ENCODE assay signal across 8 cellular contexts in genomic region chr11:44621140-44621681, GRCh38. TPM values are rescaled to one million over a fixed set of nuclear protein-coding genes. Genes with fewer than 3 reads are reported as not detected.
A peak's percentile ranks its signal among the peaks of the same experiment; 100 is the strongest.
DNase-seq lines count a peak whose midpoint lies in the region; ATAC-seq and TF ChIP-seq lines count a peak whose summit lies in the region.

No MANE protein-coding gene starts in this region.

- peak in 1 of 2 donors; percentile 13 for TF ChIP-seq POLR2A in uterus (IDR thresholded peaks at IDR 0.05)

- H3K4me1 Mint-ChIP-seq in neural progenitor cell = peaks cover 58% of the 10 kb centered on the region

- H3K9me3 ChIP-seq in HUES48 (ENCODE audit: control insufficient read depth, insufficient read depth, low read length) = no peaks in the 10 kb centered on the region
- no peaks in the 10 kb centered on the region for H3K9me3 ChIP-seq in Panc1 (ENCODE audit: control insufficient read depth, insufficient read depth, low read depth, low read length)
- H3K9me3 ChIP-seq in neural progenitor cell (ENCODE audit: low read depth) = no peaks in the 10 kb centered on the region
- H3K9me3 ChIP-seq in uterus = no peaks in the 10 kb centered on the region

- H3K79me2 ChIP-seq in neural progenitor cell (ENCODE audit: low read depth) = no peaks in the 10 kb centered on the region

- in situ Hi-C loops in Panc1 (cut with HindIII; ENCODE audit: low pct_unique_long_range_greater_than_20kb, low sequenced_read_pairs) = no loop called here

- H3K4me3 Mint-ChIP-seq in neural progenitor cell = no peak overlapping the region

- DNase-seq in EL (peak; percentile 57), Panc1 (ENCODE audit: low read depth, low spot score) (no peak), foreskin melanocyte (peak; percentile 35), neural progenitor cell (ENCODE audit: low spot score) (peak; percentile 87), uterus (peak; percentile 72 to 82)
- DNase-seq in activated effector memory CD4-positive, alpha-beta T cell treated with anti-CD3 and anti-CD28 coated beads, Interleukin-2, amount 50 U/mL, for 16 hours = peak; percentile 86

- POLR2A ChIA-PET in Panc1 (lab: Charles Lee) = no interaction called here

- peak overlapping the region; percentile 56 for H3K4me2 ChIP-seq in neural progenitor cell

- no peak overlapping the region for H3K27ac ChIP-seq in HUES48 (ENCODE audit: low read depth, low read length)
- H3K27ac ChIP-seq in Panc1 (ENCODE audit: low read length) = no peak overlapping the region
- no peak overlapping the region for H3K27ac ChIP-seq in neural progenitor cell
- no peak overlapping the region for H3K27ac ChIP-seq in uterus

- CTCF ChIA-PET in Panc1 (lab: Charles Lee) = interaction anchor here (0.7 to 1.6 kb wide), 2 partner anchors 273 to 290 kb away, joined by 3 to 10 read pairs; no protein-coding TSS in a partner anchor

- H3K36me3 Mint-ChIP-seq in neural progenitor cell = peaks cover 2% of the 10 kb centered on the region

- H3K9ac ChIP-seq in HUES48 (ENCODE audit: low read depth, low read length) (no peak overlapping the region), neural progenitor cell (no peak overlapping the region)

- H3K4me1 ChIP-seq in HUES48 (ENCODE audit: control insufficient read depth, insufficient read depth, low read length) (no peaks in the 10 kb centered on the region; the same call in 1 of the 2 replicates), Panc1 (ENCODE audit: control insufficient read depth, insufficient read depth, low read length) (no peaks in the 10 kb centered on the region), neural progenitor cell (peaks cover 12% of the 10 kb centered on the region), uterus (no peaks in the 10 kb centered on the region)

- no TSS peak for BruUV-seq in Panc1 (replicated peaks; lab: Mats Ljungman, UMichigan)

- intact Hi-C loops in Panc1 (cut with micrococcal nuclease; ENCODE audit: unreplicated experiment) = loop anchor here (1.0 kb wide), 1 partner anchor 290 kb away; no protein-coding TSS in a partner anchor
- intact Hi-C loops in uterus (cut with DNase I; ENCODE audit: low total_unique reads) = loop anchor here (5.0 kb wide), 1 partner anchor 291 kb away; no protein-coding TSS in a partner anchor

- H3F3A ChIP-seq in neural progenitor cell (ENCODE audit: low read depth) = no peaks in the 10 kb centered on the region

- peak; percentile 86 for ATAC-seq in Panc1
- no peak for ATAC-seq in HG03196 (IDR thresholded peaks at IDR 0.05; ENCODE audit: unreplicated experiment)

- peaks cover 3% of the 10 kb centered on the region for H4K20me1 ChIP-seq in neural progenitor cell (ENCODE audit: low read depth)

- no peak overlapping the region for H3K27ac Mint-ChIP-seq in neural progenitor cell

- peaks cover 17% of the 10 kb centered on the region for H3K27me3 Mint-ChIP-seq in neural progenitor cell (ENCODE audit: insufficient read depth, low read depth)

- TF ChIP-seq CTCF in Panc1 (IDR thresholded peaks at IDR 0.05) (peak; percentile 98), neural progenitor cell (IDR thresholded peaks at IDR 0.05) (peak; percentile 99), uterus (IDR thresholded peaks at IDR 0.05) (peak; percentile 92 to 99 (median 96))

- H3K27me3 ChIP-seq in HUES48 (ENCODE audit: control insufficient read depth, insufficient read depth, low read length) (peaks cover 7% of the 10 kb centered on the region), Panc1 (ENCODE audit: control insufficient read depth, insufficient read depth, low read length) (no peaks in the 10 kb centered on the region), neural progenitor cell (no peaks in the 10 kb centered on the region), uterus (no peaks in the 10 kb centered on the region)

- H3K4me3 ChIP-seq in HUES48 (ENCODE audit: low read depth, low read length) (peak overlapping the region; percentile 53), Panc1 (ENCODE audit: low read depth in 2 of 2, low read length in 2 of 2) (peak overlapping the region in 1 of 2 experiments; percentile 30; a peak in 1 of 4 replicates), neural progenitor cell (no peak overlapping the region), uterus (no peak overlapping the region)

- H3K36me3 ChIP-seq in HUES48 (ENCODE audit: control insufficient read depth, insufficient read depth, low read length) = no peaks in the 10 kb centered on the region
- no peaks in the 10 kb centered on the region for H3K36me3 ChIP-seq in Panc1 (ENCODE audit: control insufficient read depth, insufficient read depth, low read length)
- H3K36me3 ChIP-seq in neural progenitor cell = no peaks in the 10 kb centered on the region
- no peaks in the 10 kb centered on the region for H3K36me3 ChIP-seq in uterus

- H2AFZ ChIP-seq in neural progenitor cell (replicated peaks) = no peak overlapping the region

- no peaks in the 10 kb centered on the region for H3K9me3 Mint-ChIP-seq in neural progenitor cell

RNA-seq across cellular contexts. Expression of gene CD82, which starts 55.7 kb away (rescaled TPM):
- total RNA-seq in Panc1 (2021; ENCODE audit: unreplicated experiment) (26.1 TPM), neural progenitor cell (ENCODE audit: low replicate concordance) (8.8 and 16.2 TPM in 2 replicates), uterus (10 to 100 TPM; 10.2 to 26.3 (median 20.8) TPM)
- polyA plus RNA-seq in Panc1 (2012; ENCODE audit: insufficient read length) = 17.2 TPM
